In genomic region chr3:14783480-14784086, GRCh38 we compare ENCODE assay signal across 18 cellular contexts. TPM values are rescaled to one million over a fixed set of nuclear protein-coding genes. Genes with fewer than 3 reads are reported as not detected.
DNase-seq lines count a peak whose midpoint lies in the region; ATAC-seq, FAIRE-seq and TF ChIP-seq lines count a peak whose summit lies in the region.
"Had no signal": no experiment of that assay in that cellular context is flagged by ENCODE, and none has a peak within 500 bp of the region (broad histone marks: within the 10 kb centered on the region; RNA-seq: fewer than 3 reads in every experiment).

No MANE protein-coding gene starts in this region.

- TF ChIP-seq EP300 in SK-N-SH (IDR thresholded peaks at IDR 0.05; ENCODE audit: borderline replicate concordance in 1 of 2, low read depth in 1 of 2, low read length in 1 of 2), result peak in 1 of 2 experiments; percentile 52; a peak in 2 of 4 replicates
- no peak for TF ChIP-seq EP300 in H1 (IDR thresholded peaks at IDR 0.05; ENCODE audit: borderline replicate concordance in 1 of 2, low read depth in 2 of 2, low read length in 2 of 2)
- TF ChIP-seq EP300 in HepG2 (IDR thresholded peaks at IDR 0.05; ENCODE audit: low read depth in 2 of 2, low read length in 2 of 2), result no peak
- TF ChIP-seq EP300 in HepG2 (CRISPR knock-in tag; IDR thresholded peaks at IDR 0.05; ENCODE audit: borderline replicate concordance), result no peak
- no peak for TF ChIP-seq EP300 in sigmoid colon (IDR thresholded peaks at IDR 0.05)

- no peak overlapping the region for H3K14ac ChIP-seq in H1 (ENCODE audit: insufficient read length)

- no peaks in the 10 kb centered on the region for H3F3A ChIP-seq in SK-N-SH (replicated peaks; ENCODE audit: insufficient read depth)

- peaks cover 11% of the 10 kb centered on the region; the same call in 1 of the 2 replicates for H3K9me3 ChIP-seq in SK-N-SH
- H3K9me3 ChIP-seq in H1 (ENCODE audit: insufficient read depth in 2 of 2, low read depth in 1 of 2, low read length in 1 of 2), result no peaks in the 10 kb centered on the region
- H3K9me3 ChIP-seq in HepG2 (ENCODE audit: low read length), result no peaks in the 10 kb centered on the region
- peaks cover 0 to 7% (median 2%) of the 10 kb centered on the region in 4 donors for H3K9me3 ChIP-seq in sigmoid colon
- H3K9me3 ChIP-seq: Caco-2 had no signal

- H3K79me2 ChIP-seq in SK-N-SH (ENCODE audit: insufficient read depth) (no peaks in the 10 kb centered on the region), H1 (ENCODE audit: control insufficient read depth in 1 of 2, insufficient read depth in 2 of 2, low read length in 2 of 2) (no peaks in the 10 kb centered on the region), HepG2 (ENCODE audit: insufficient read depth, low read length) (no peaks in the 10 kb centered on the region)

- TF ChIP-seq RAD21 in SK-N-SH (IDR thresholded peaks at IDR 0.05; ENCODE audit: low read length), result no peak; the same call in 1 of the 2 replicates
- TF ChIP-seq RAD21 in H1 (IDR thresholded peaks at IDR 0.05 in 1 of 2, conservative IDR thresholded peaks at IDR 0.05 in 1 of 2; ENCODE audit: low read depth in 2 of 2, low read length in 2 of 2), result no peak
- no peak for TF ChIP-seq RAD21 in HepG2 (CRISPR knock-in tag; IDR thresholded peaks at IDR 0.05)

- no peak overlapping the region for H2BK12ac ChIP-seq in H1 (ENCODE audit: low read depth, low read length)

- H3K79me1 ChIP-seq in H1 (ENCODE audit: low read depth, low read length), result no peaks in the 10 kb centered on the region

- H2BK120ac ChIP-seq in H1 (replicated peaks; ENCODE audit: low read depth, low read length), result no peak overlapping the region

- no peaks in the 10 kb centered on the region for H3K23me2 ChIP-seq in H1 (ENCODE audit: low read depth, low read length)

- no peak overlapping the region for H3K23ac ChIP-seq in H1 (ENCODE audit: insufficient read length)

- H4K5ac ChIP-seq in H1 (ENCODE audit: insufficient read length, low read depth, low read length), result no peak overlapping the region

- DNase-seq in SK-N-SH (peak; percentile 59), H1 (ENCODE audit: low read depth in 1 of 2, low spot score in 2 of 2) (no peak), HepG2 (ENCODE audit: low spot score) (no peak), sigmoid colon (peak; percentile 15), GM03348 (ENCODE audit: low spot score) (no peak), LoVo (ENCODE audit: low spot score) (no peak)
- DNase-seq: Caco-2; CD8-positive, alpha-beta memory T cell; DND-41; GDM1; IMR-90 had no signal

- H3K4me2 ChIP-seq in SK-N-SH, result no peak overlapping the region
- no peak overlapping the region for H3K4me2 ChIP-seq in H1 (ENCODE audit: insufficient read depth in 1 of 2, low read depth in 2 of 2, low read length in 2 of 2)
- H3K4me2 ChIP-seq in HepG2 (ENCODE audit: low read depth, low read length), result peak overlapping the region; percentile 21; the same call in 1 of the 2 replicates

- ATAC-seq in SK-N-SH treated with all-trans-retinoic acid at 6 μM for 48 hours, result no peak
- peak; percentile 21; the same call in 2 of the 3 replicates for ATAC-seq in HepG2
- no peak for ATAC-seq in HG03095 (IDR thresholded peaks at IDR 0.05; ENCODE audit: unreplicated experiment)

- no peaks in the 10 kb centered on the region for H3K9me2 ChIP-seq in SK-N-SH

- H3K27me3 ChIP-seq in SK-N-SH (ENCODE audit: insufficient read depth), result no peaks in the 10 kb centered on the region
- H3K27me3 ChIP-seq in H1 (replicated peaks in 1 of 4; ENCODE audit: control insufficient read depth in 3 of 4, extremely low read depth in 1 of 4, insufficient read depth in 3 of 4, low read length in 3 of 4), result no peaks in the 10 kb centered on the region
- no peaks in the 10 kb centered on the region for H3K27me3 ChIP-seq in HepG2 (ENCODE audit: control insufficient read depth in 1 of 2, insufficient read depth in 2 of 2, low read length in 2 of 2)
- peaks cover 0 to 2% (median 0%) of the 10 kb centered on the region in 3 donors for H3K27me3 ChIP-seq in sigmoid colon

- no peak for FAIRE-seq in H1 (lab: Jason Lieb, UNC)
- FAIRE-seq in HepG2 (lab: Jason Lieb, UNC), result no peak
- FAIRE-seq: GM19239 had no signal

- CTCF ChIA-PET in SK-N-SH (lab: Yijun Ruan, JAX), result interaction anchor here (0.9 to 5.6 kb wide), 10 partner anchors 10 to 274 kb away, joined by 3 to 30 read pairs (median 8); partner anchors contain the start of gene C3orf20
- CTCF ChIA-PET in H1 (lab: Charles Lee; ENCODE audit: partially characterized antibody), result interaction anchor here (0.7 to 9.0 kb wide), 17 partner anchors 9 to 237 kb away, joined by 3 to 129 read pairs (median 4); partner anchors contain the start of gene C3orf20
- CTCF ChIA-PET in HepG2 (lab: Yijun Ruan, JAX; ENCODE audit: low intra/inter-chr PET ratio, low total read pairs), result no interaction called here

- H3K4me1 ChIP-seq in SK-N-SH (ENCODE audit: control insufficient read depth in 1 of 2, insufficient read depth in 2 of 2, low read depth in 1 of 2, low read length in 1 of 2), result peaks cover 0 to 15% of the 10 kb centered on the region in 2 experiments; a peak in 1 of 4 replicates
- H3K4me1 ChIP-seq in H1 (replicated peaks in 1 of 4; ENCODE audit: control insufficient read depth in 3 of 4, insufficient read depth in 4 of 4, low read length in 3 of 4), result peaks cover 2 to 9% (median 6%) of the 10 kb centered on the region in 4 experiments; a peak in 4 of 7 replicates
- peaks cover 53% of the 10 kb centered on the region for H3K4me1 ChIP-seq in HepG2 (ENCODE audit: insufficient read depth, low read length)
- no peaks in the 10 kb centered on the region for H3K4me1 ChIP-seq in sigmoid colon
- H3K4me1 ChIP-seq: HAP-1 had no signal

- H2BK15ac ChIP-seq in H1 (ENCODE audit: low read length), result no peak overlapping the region

- BruUV-seq in HepG2 (replicated peaks; lab: Mats Ljungman, UMichigan), result no TSS peak

- no peak overlapping the region for H3K9ac ChIP-seq in SK-N-SH
- H3K9ac ChIP-seq in H1 (replicated peaks in 1 of 4; ENCODE audit: extremely low read depth in 1 of 4, low read depth in 3 of 4, low read length in 3 of 4), result no peak overlapping the region; a peak in 1 of 7 replicates
- no peak overlapping the region for H3K9ac ChIP-seq in HepG2 (ENCODE audit: insufficient read depth, low read depth, low read length)

- peak overlapping the region in 1 of 2 experiments; percentile 89; a peak in 2 of 4 replicates for H3K27ac ChIP-seq in SK-N-SH (ENCODE audit: low read depth in 2 of 2, low read length in 1 of 2)
- H3K27ac ChIP-seq in H1 (ENCODE audit: low read depth, low read length), result no peak overlapping the region
- H3K27ac ChIP-seq in HepG2 (ENCODE audit: extremely low read length, insufficient read depth, low read length), result no peak overlapping the region
- no peak overlapping the region for H3K27ac ChIP-seq in sigmoid colon
- H3K27ac ChIP-seq: 22Rv1 had no signal

- no peak overlapping the region for H3K56ac ChIP-seq in H1 (replicated peaks; ENCODE audit: insufficient read length, low read depth, low read length)

- no peak overlapping the region for H3K4me3 ChIP-seq in SK-N-SH (ENCODE audit: low read depth in 2 of 2, low read length in 1 of 2)
- H3K4me3 ChIP-seq in H1 (ENCODE audit: extremely low read depth in 1 of 4, insufficient read depth in 2 of 4, low read depth in 3 of 4, low read length in 4 of 4), result no peak overlapping the region
- H3K4me3 ChIP-seq in HepG2 (replicated peaks in 1 of 3; ENCODE audit: insufficient read depth in 1 of 3, low read depth in 2 of 3, low read length in 3 of 3), result no peak overlapping the region
- no peak overlapping the region for H3K4me3 ChIP-seq in sigmoid colon
- H3K4me3 ChIP-seq: HAP-1 had no signal

- TF ChIP-seq CTCF in SK-N-SH (IDR thresholded peaks at IDR 0.05) (no peak), H1 (IDR thresholded peaks at IDR 0.05; ENCODE audit: control extremely low read depth in 1 of 3, insufficient read depth in 1 of 3, low read depth in 1 of 3, low read length in 3 of 3) (no peak), HepG2 (CRISPR knock-in tag; IDR thresholded peaks at IDR 0.05) (no peak), sigmoid colon (IDR thresholded peaks at IDR 0.05) (no peak)

- POLR2A ChIA-PET in SK-N-SH (lab: Yijun Ruan, JAX) (interaction anchor here (1.0 kb wide), 1 partner anchor 130 kb away, joined by 5 read pairs; no protein-coding TSS in a partner anchor), H1 (lab: Charles Lee; ENCODE audit: partially characterized antibody) (interaction anchor here (1.3 kb wide), 1 partner anchor 9 kb away, joined by 3 read pairs; no protein-coding TSS in a partner anchor), HepG2 (lab: Yijun Ruan, JAX) (no interaction called here)

- no peaks in the 10 kb centered on the region for H3K36me3 ChIP-seq in SK-N-SH (replicated peaks in 1 of 2; ENCODE audit: control insufficient read depth in 1 of 2, insufficient read depth in 2 of 2, low read length in 1 of 2)
- H3K36me3 ChIP-seq in H1 (ENCODE audit: control insufficient read depth in 2 of 4, insufficient read depth in 4 of 4, low read length in 3 of 4), result no peaks in the 10 kb centered on the region
- no peaks in the 10 kb centered on the region for H3K36me3 ChIP-seq in HepG2 (replicated peaks in 1 of 2; ENCODE audit: control insufficient read depth in 1 of 2, insufficient read depth in 2 of 2, low read length in 2 of 2)
- H3K36me3 ChIP-seq in sigmoid colon, result no peaks in the 10 kb centered on the region
- H3K36me3 ChIP-seq: HAP-1 had no signal

- TF ChIP-seq POLR2A in H1 (IDR thresholded peaks at IDR 0.05; ENCODE audit: control extremely low read depth in 1 of 2, low read depth in 2 of 2, low read length in 2 of 2), result no peak
- no peak for TF ChIP-seq POLR2A in HepG2 (IDR thresholded peaks at IDR 0.05; ENCODE audit: insufficient read depth in 1 of 2, low read depth in 2 of 2, low read length in 2 of 2)
- no peak for TF ChIP-seq POLR2A in sigmoid colon (IDR thresholded peaks at IDR 0.05)

- no peak overlapping the region for H3K18ac ChIP-seq in H1 (ENCODE audit: extremely low read depth, low read length)

- 0 out of 2 replicates have a peak overlapping the region, but pooled peaks have one; percentile 43 for H4K8ac ChIP-seq in H1 (ENCODE audit: extremely low read depth, insufficient read depth, low read length)

- H3K4ac ChIP-seq in H1 (replicated peaks; ENCODE audit: insufficient read length, low read depth, low read length), result no peak overlapping the region

- intact Hi-C loops in HepG2 (cut with micrococcal nuclease; ENCODE audit: unreplicated experiment), result loop anchor here (5.0 kb wide), 1 partner anchor 276 kb away; no protein-coding TSS in a partner anchor
- intact Hi-C loops in sigmoid colon (cut with DNase I), result no loop called here

- no peak overlapping the region for H2BK5ac ChIP-seq in H1 (ENCODE audit: low read depth, low read length)

- no peak overlapping the region for H4K91ac ChIP-seq in H1 (replicated peaks; ENCODE audit: insufficient read length, low read length)

- in situ Hi-C loops in HepG2 (cut with HindIII; ENCODE audit: extremely low pct_ligation_motif_present, low pct_unique_long_range_greater_than_20kb), result loop anchor here (5.0 kb wide), 1 partner anchor 111 kb away; no protein-coding TSS in a partner anchor

- WGBS in SK-N-SH (ENCODE audit: low lambda C conversion rate), result 27% methylated on average over 2 of the region's 2 CpGs
- whole genome bisulfite sequencing in H1 (ENCODE audit: extremely low coverage in 1 of 2, insufficient coverage in 1 of 2, insufficient read length in 1 of 2, insufficient replicate concordance in 2 of 2, low coverage in 1 of 2, low lambda C conversion rate in 2 of 2, missing lambda C conversion rate in 1 of 2), 2 experiments, result 74% methylated on average over 2 of the region's 2 CpGs; no CpG with 5 or more reads in 1 of the 2 experiments
- WGBS in HepG2 (ENCODE audit: low lambda C conversion rate), result 23% methylated on average over 2 of the region's 2 CpGs
- WGBS in sigmoid colon, 2 donors, result 85 to 86% methylated on average over 2 of the region's 2 CpGs

- no peak overlapping the region for H2AK5ac ChIP-seq in H1 (ENCODE audit: low read depth, low read length)

- H2AFZ ChIP-seq in SK-N-SH (ENCODE audit: low read depth), result no peak overlapping the region
- H2AFZ ChIP-seq in H1 (ENCODE audit: low read length), result 0 out of 2 replicates have a peak overlapping the region, but pooled peaks have one; percentile 83
- no peak overlapping the region for H2AFZ ChIP-seq in HepG2 (ENCODE audit: low read length)

- H4K20me1 ChIP-seq in SK-N-SH (ENCODE audit: insufficient read depth), result no peaks in the 10 kb centered on the region
- H4K20me1 ChIP-seq in H1 (replicated peaks in 1 of 2; ENCODE audit: control insufficient read depth in 1 of 2, insufficient read depth in 2 of 2, low read length in 2 of 2), result no peaks in the 10 kb centered on the region
- H4K20me1 ChIP-seq in HepG2 (ENCODE audit: insufficient read depth, low read length), result no peaks in the 10 kb centered on the region

- no peak overlapping the region for H2BK20ac ChIP-seq in H1 (ENCODE audit: low read length)

RNA-seq across cellular contexts. Expression of gene FGD5, which starts 35.2 kb away (rescaled TPM):
- polyA plus RNA-seq in SK-N-SH (2012; rRNA removed), result not detected in 2 replicates
- polyA plus RNA-seq in SK-N-SH (2012; cell fraction: cytosol; rRNA removed), result 0.01 TPM in 1 of 2 replicates, not detected in the other
- not detected in 2 replicates for polyA plus RNA-seq in SK-N-SH (2012; cell fraction: nucleus; rRNA removed)
- total RNA-seq in H1 (2021; fragmentation: NEBNext Ultra II Directional; extraction: Animal tissue kit (Norgen Biotek cat#: 25700)), result 14.3 and 15.3 TPM in 2 replicates
- polyA plus RNA-seq in H1 (2011; rRNA removed), result 4.7 and 6.0 TPM in 2 replicates
- polyA plus RNA-seq in H1 (2011; cell fraction: cytosol; rRNA removed), result 6.1 TPM
- polyA plus RNA-seq in H1 (2011; cell fraction: nucleus; rRNA removed), result 8.1 TPM
- polyA plus RNA-seq in H1 (2012, experiment 1 of 2), result 6.0 to 11.3 TPM (median 8.8 TPM) in 4 replicates
- polyA plus RNA-seq in H1 (2012, experiment 2 of 2), result 4.3 TPM
- 9.0 TPM for polyA plus RNA-seq in H1 (2013, experiment 1 of 2)
- 9.6 TPM for polyA plus RNA-seq in H1 (2013, experiment 2 of 2)
- 9.0 and 9.7 TPM in 2 replicates for polyA minus RNA-seq in H1 (2011; rRNA and poly(A)+ RNA removed)
- polyA minus RNA-seq in H1 (2011; cell fraction: cytosol; rRNA and poly(A)+ RNA removed), result 6.8 TPM
- 7.9 TPM for polyA minus RNA-seq in H1 (2011; cell fraction: nucleus; rRNA and poly(A)+ RNA removed)
- not detected in 2 replicates for total RNA-seq in HepG2 (2016; rRNA removed; fragmentation: Illumina TruSeq; extraction: Trizol)
- total RNA-seq in HepG2 (2016; cell fraction: cytosol; rRNA removed; fragmentation: Illumina TruSeq; extraction: Trizol; ENCODE audit: low read depth), result not detected in 2 replicates
- total RNA-seq in HepG2 (2016; cell fraction: insoluble cytoplasmic fraction; rRNA removed; fragmentation: Illumina TruSeq; extraction: Trizol), result not detected in 2 replicates
- total RNA-seq in HepG2 (2016; cell fraction: membrane; rRNA removed; fragmentation: Illumina TruSeq; extraction: Trizol), result not detected in 2 replicates
- total RNA-seq in HepG2 (2016; cell fraction: nucleus; rRNA removed; fragmentation: Illumina TruSeq; extraction: Trizol), result not detected in 2 replicates
- 0.17 TPM in 1 of 2 replicates, not detected in the other for polyA plus RNA-seq in HepG2 (2011; rRNA removed)
- 0.01 and 0.04 TPM in 2 replicates for polyA plus RNA-seq in HepG2 (2011; cell fraction: cytosol; rRNA removed)
- 0.09 and 0.10 TPM in 2 replicates for polyA plus RNA-seq in HepG2 (2011; cell fraction: nucleus; rRNA removed)
- 0.08 and 0.20 TPM in 2 replicates for polyA plus RNA-seq in HepG2 (2012)
- polyA plus RNA-seq in HepG2 (2016; cell fraction: cytosol; fragmentation: Illumina TruSeq; extraction: Trizol; ENCODE audit: low read depth), result not detected in 2 replicates
- polyA plus RNA-seq in HepG2 (2016; cell fraction: insoluble cytoplasmic fraction; fragmentation: Illumina TruSeq; extraction: Trizol; ENCODE audit: low read depth), result not detected in 2 replicates
- polyA plus RNA-seq in HepG2 (2016; cell fraction: membrane; fragmentation: Illumina TruSeq; extraction: Trizol; ENCODE audit: low read depth), result not detected in 2 replicates
- polyA plus RNA-seq in HepG2 (2016; cell fraction: nucleus; fragmentation: Illumina TruSeq; extraction: Trizol; ENCODE audit: insufficient read depth, low read depth), result not detected in 2 replicates
- polyA minus RNA-seq in HepG2 (2011; rRNA and poly(A)+ RNA removed; ENCODE audit: low replicate concordance), result 0.44 TPM in 1 of 2 replicates, not detected in the other
- polyA minus RNA-seq in HepG2 (2011; cell fraction: cytosol; rRNA and poly(A)+ RNA removed), result not detected in 2 replicates
- polyA minus RNA-seq in HepG2 (2011; cell fraction: nucleus; rRNA and poly(A)+ RNA removed), result 0.25 and 0.39 TPM in 2 replicates
- 10 to 100 TPM in 1 of 4 donors, 1 to 10 TPM in 3; 6.4 to 18.6 (median 7.6) TPM for total RNA-seq in sigmoid colon
- 1 to 10 TPM; 2.1 to 5.5 (median 3.6) TPM for polyA plus RNA-seq in sigmoid colon
- total RNA-seq: A673; CD8-positive, alpha-beta memory T cell; IMR-90 had no signal
- polyA plus RNA-seq: BJ; CD8-positive, alpha-beta memory T cell; IMR-90 had no signal

Comparison
In these comparisons a context has a peak if more than half of its experiments do, and no peak if none do; other contexts are left out.
1. DNase-seq: peak in SK-N-SH (single experiment) and sigmoid colon (single experiment); none in H1 (0 of 2), HepG2 (single experiment), GM03348 (single experiment) and LoVo (single experiment).